15 cellular contexts compared by ENCODE assay signal in the genomic region with DNA sequence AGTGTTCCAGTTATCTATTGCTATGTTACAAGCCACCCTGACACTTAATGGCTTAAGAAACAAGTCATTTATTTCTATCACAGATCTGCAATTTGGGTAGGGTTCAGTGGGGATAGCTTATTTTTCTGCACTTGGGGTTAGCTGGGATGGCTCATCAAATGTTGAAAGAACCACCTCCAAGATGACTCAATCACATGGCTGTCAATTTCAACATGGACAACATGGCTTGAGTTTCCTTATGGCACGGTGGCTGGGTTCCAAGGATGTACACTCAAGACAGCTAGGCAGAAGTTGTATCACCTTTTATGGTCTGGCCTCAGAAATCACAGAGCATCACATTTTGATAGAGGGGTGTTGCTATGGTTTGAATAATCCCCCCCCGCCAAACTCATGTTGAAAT. TPM values are rescaled to one million over a fixed set of nuclear protein-coding genes. Genes with fewer than 3 reads are reported as not detected.
A peak's percentile ranks its signal among the peaks of the same experiment; 100 is the strongest.
DNase-seq lines count a peak whose midpoint lies in the region; ATAC-seq, FAIRE-seq and TF ChIP-seq lines count a peak whose summit lies in the region.
"Had no signal": no experiment of that assay in that cellular context is flagged by ENCODE, and none has a peak within 500 bp of the region (broad histone marks: within the 10 kb centered on the region; RNA-seq: fewer than 3 reads in every experiment).

No MANE protein-coding gene starts in this region.

- DNase-seq in GM12891 (ENCODE audit: insufficient read length, low spot score) (no peak), MV-4-11 (lab: John Stamatoyannopoulos, UW) (peak; percentile 81), kidney tubule cell (ENCODE audit: low spot score) (no peak), mesendoderm (no peak)
- DNase-seq: Calu3; CD4-positive, alpha-beta T cell; DMS 273 treated with DMSO at 0.1 percent for 48 hours; H7 had no signal

- H3K27ac ChIP-seq in C4-2B (peak overlapping the region; percentile 93), VCaP (peak overlapping the region; percentile 93), mesendoderm (ENCODE audit: low read depth, low read length) (no peak overlapping the region)
- H3K27ac ChIP-seq: A549 had no signal

- H3K4me3 ChIP-seq in mesendoderm (ENCODE audit: low read length), result no peak overlapping the region
- H3K4me3 ChIP-seq: A549, GM12878, GM23338 had no signal

- WGBS in mesendoderm (ENCODE audit: extremely low coverage, insufficient coverage, low lambda C conversion rate), result no CpG with 5 or more reads among the region's 2 CpGs

- H3K79me1 ChIP-seq in mesendoderm (ENCODE audit: low read length), result no peaks in the 10 kb centered on the region

- H2BK5ac ChIP-seq in mesendoderm (ENCODE audit: low read length), result no peak overlapping the region

- H3K79me2 ChIP-seq in mesendoderm (ENCODE audit: control insufficient read depth, insufficient read depth, low read length), result no peaks in the 10 kb centered on the region

- no peak overlapping the region for H3K4ac ChIP-seq in mesendoderm (ENCODE audit: low read depth, low read length)

- no peak overlapping the region for H2BK15ac ChIP-seq in mesendoderm (replicated peaks; ENCODE audit: low read depth)

- H4K8ac ChIP-seq in mesendoderm (ENCODE audit: low read depth, low read length), result no peak overlapping the region

- peak; percentile 48 for FAIRE-seq in GM12891 (lab: Jason Lieb, UNC)
- FAIRE-seq: A549, GM12878, HepG2 had no signal

- TF ChIP-seq CTCF in C4-2B (conservative IDR thresholded peaks at IDR 0.05) (no peak), VCaP (conservative IDR thresholded peaks at IDR 0.05) (no peak)

- no peaks in the 10 kb centered on the region for H3K4me1 ChIP-seq in mesendoderm (ENCODE audit: control insufficient read depth, low read depth, low read length)
- H3K4me1 ChIP-seq: A549 had no signal

- no peaks in the 10 kb centered on the region for H3K36me3 ChIP-seq in mesendoderm (ENCODE audit: control insufficient read depth, insufficient read depth, low read length)

- no peak overlapping the region for H3K18ac ChIP-seq in mesendoderm (ENCODE audit: low read length)

- no peaks in the 10 kb centered on the region for H3K27me3 ChIP-seq in mesendoderm (ENCODE audit: insufficient read depth, low read length, poor library complexity)

- no peak overlapping the region for H3K4me2 ChIP-seq in mesendoderm (ENCODE audit: low read length)
- H3K4me2 ChIP-seq: A549, GM23338 had no signal

- no peak overlapping the region for H4K5ac ChIP-seq in mesendoderm (ENCODE audit: low read length)

- no peak overlapping the region for H3K9ac ChIP-seq in mesendoderm (ENCODE audit: low read length)

- no peak overlapping the region for H3K56ac ChIP-seq in mesendoderm (ENCODE audit: low read length)

- no peak overlapping the region for H2BK120ac ChIP-seq in mesendoderm (ENCODE audit: low read depth, low read length)

- no peak overlapping the region for H2AK5ac ChIP-seq in mesendoderm (ENCODE audit: low read length)

- no peak for TF ChIP-seq POLR2A in GM12891 (IDR thresholded peaks at IDR 0.05; ENCODE audit: low read depth, low read length)

- no peak overlapping the region for H3K23ac ChIP-seq in mesendoderm (ENCODE audit: low read length)

- ATAC-seq in HG03469 (IDR thresholded peaks at IDR 0.05; ENCODE audit: unreplicated experiment), result no peak
- ATAC-seq: A549, GM12878, GM23338, HepG2 had no signal

TF ChIP-seq in GM12891, 5 proteins besides CTCF, POLR2A, EP300 and RAD21:
- TF ChIP-seq PAX5 (IDR thresholded peaks at IDR 0.05; ENCODE audit: insufficient read depth, low read length, severe bottlenecking) (no peak), TAF1 (IDR thresholded peaks at IDR 0.05; ENCODE audit: low read depth, low read length) (no peak), POLR2AphosphoS5 (IDR thresholded peaks at IDR 0.05; ENCODE audit: low read depth, low read length) (no peak), SPI1 (IDR thresholded peaks at IDR 0.05; ENCODE audit: low read depth, low read length) (no peak), POU2F2 (IDR thresholded peaks at IDR 0.05; ENCODE audit: low read depth, low read length) (no peak)

RNA-seq across cellular contexts. Expression of a gene that starts 24.5 kb away (rescaled TPM):
- 47.5 TPM for polyA plus RNA-seq in GM12891 (2012; ENCODE audit: low read depth, missing spikeins)
- polyA plus RNA-seq in mesendoderm (2013, experiment 1 of 2), result not detected
- polyA plus RNA-seq in mesendoderm (2013, experiment 2 of 2), result not detected
- polyA plus RNA-seq: HepG2 had no signal
